ENCODE assay signal across 10 cellular contexts in the genomic region with DNA sequence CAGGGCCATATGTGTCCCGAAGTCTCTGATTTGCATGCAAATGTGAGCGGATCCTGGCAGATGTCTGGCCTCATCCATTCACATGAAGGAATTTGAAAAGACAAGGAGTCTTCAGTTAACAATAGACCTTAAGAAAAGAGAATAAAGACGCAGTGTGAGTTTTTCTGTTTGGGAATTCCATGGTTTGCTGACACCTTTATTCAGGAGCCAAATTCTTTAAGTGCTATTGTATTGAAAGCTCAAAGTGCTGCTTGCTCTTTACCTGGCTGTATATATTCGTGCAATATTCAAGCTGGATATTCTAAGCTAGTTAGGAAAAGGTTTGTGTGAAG. TPM values are rescaled to one million over a fixed set of nuclear protein-coding genes. Genes with fewer than 3 reads are reported as not detected.
DNase-seq lines count a peak whose midpoint lies in the region; ATAC-seq, FAIRE-seq and TF ChIP-seq lines count a peak whose summit lies in the region.
"Had no signal": no experiment of that assay in that cellular context is flagged by ENCODE, and none has a peak within 500 bp of the region (broad histone marks: within the 10 kb centered on the region; RNA-seq: fewer than 3 reads in every experiment).

No MANE protein-coding gene starts in this region.

- H3K4me1 Mint-ChIP-seq in natural killer cell (peaks cover 18 to 23% of the 10 kb centered on the region in 2 donors), type B pancreatic cell (ENCODE audit: unreplicated experiment) (peaks cover 33% of the 10 kb centered on the region)
- peaks cover 10 to 18% of the 10 kb centered on the region in 2 donors for H3K4me1 Mint-ChIP-seq in natural killer cell treated with Interleukin-12 subunit alpha and Interleukin-12 subunit beta and Interleukin-15 and Interleukin-18, amount 100 ng/mL, for 72 hours (ENCODE audit: low read depth in 2 of 2)
- H3K4me1 Mint-ChIP-seq in naive thymus-derived CD4-positive, alpha-beta T cell, result peaks cover 8 to 26% (median 15%) of the 10 kb centered on the region in 7 donors

- TF ChIP-seq CTCF in natural killer cell (IDR thresholded peaks at IDR 0.05) (no peak), H1 (IDR thresholded peaks at IDR 0.05; ENCODE audit: control extremely low read depth in 1 of 3, insufficient read depth in 1 of 3, low read depth in 1 of 3, low read length in 3 of 3) (no peak), type B pancreatic cell (conservative IDR thresholded peaks at IDR 0.05) (no peak)

- H2AK5ac ChIP-seq in H1 (ENCODE audit: low read depth, low read length), result no peak overlapping the region

- H3K4me3 ChIP-seq in H1 (ENCODE audit: extremely low read depth in 1 of 4, insufficient read depth in 2 of 4, low read depth in 3 of 4, low read length in 4 of 4) (peak overlapping the region; percentile 54 to 94 (median 87)), Karpas-422 (ENCODE audit: low read length) (no peak overlapping the region)
- no peak overlapping the region for H3K4me3 ChIP-seq in naive thymus-derived CD4-positive, alpha-beta T cell (ENCODE audit: low read length)

- no peak overlapping the region for H4K91ac ChIP-seq in H1 (replicated peaks; ENCODE audit: insufficient read length, low read length)

- CTCF ChIA-PET in H1 (lab: Charles Lee; ENCODE audit: partially characterized antibody), result interaction anchor here (0.9 to 2.8 kb wide), 4 partner anchors 60 to 408 kb away, joined by 3 to 11 read pairs (median 4); no protein-coding TSS in a partner anchor
- CTCF ChIA-PET in naive thymus-derived CD4-positive, alpha-beta T cell (lab: Charles Lee), result no interaction called here

- H3K23ac ChIP-seq in H1 (ENCODE audit: insufficient read length), result no peak overlapping the region

- TF ChIP-seq EP300 in H1 (IDR thresholded peaks at IDR 0.05; ENCODE audit: borderline replicate concordance in 1 of 2, low read depth in 2 of 2, low read length in 2 of 2), result peak in 1 of 2 experiments; percentile 63; a peak in 1 of 3 replicates

- H3K9ac ChIP-seq in H1 (replicated peaks in 1 of 4; ENCODE audit: extremely low read depth in 1 of 4, low read depth in 3 of 4, low read length in 3 of 4) (peak overlapping the region in 3 of 4 experiments; percentile 88 to 92 (median 89); a peak in 4 of 7 replicates), Karpas-422 (ENCODE audit: low read length) (no peak overlapping the region)

- H3K79me2 ChIP-seq in H1 (ENCODE audit: control insufficient read depth in 1 of 2, insufficient read depth in 2 of 2, low read length in 2 of 2), result peaks cover 31 to 68% of the 10 kb centered on the region in 2 experiments
- H3K79me2 ChIP-seq in Karpas-422 (ENCODE audit: low read length), result no peaks in the 10 kb centered on the region

- H2AFZ ChIP-seq in H1 (ENCODE audit: low read length) (no peak overlapping the region), Karpas-422 (ENCODE audit: low read length) (no peak overlapping the region)

- DNase-seq in natural killer cell (no peak), H1 (ENCODE audit: low read depth in 1 of 2, low spot score in 2 of 2) (peak in 1 of 2 experiments; percentile 71), type B pancreatic cell (ENCODE audit: extremely low spot score, unreplicated experiment) (no peak), Karpas-422 (no peak), NCI-H1930 (lab: John Stamatoyannopoulos, UW) (no peak), germinal center (ENCODE audit: low spot score) (no peak)
- no peak for DNase-seq in natural killer cell treated with Interleukin-12 subunit alpha and Interleukin-12 subunit beta and Interleukin-15 and Interleukin-18, amount 100 ng/mL, for 72 hours (ENCODE audit: low spot score)
- DNase-seq in naive thymus-derived CD4-positive, alpha-beta T cell, result no peak
- DNase-seq: left ventricle myocardium superior had no signal

- H3K4me2 ChIP-seq in H1 (ENCODE audit: insufficient read depth in 1 of 2, low read depth in 2 of 2, low read length in 2 of 2) (peak overlapping the region; percentile 81 to 98), Karpas-422 (ENCODE audit: low read depth, low read length, poor library complexity, severe bottlenecking) (no peak overlapping the region)

- no peak overlapping the region for H2BK12ac ChIP-seq in H1 (ENCODE audit: low read depth, low read length)

- H3K23me2 ChIP-seq in H1 (ENCODE audit: low read depth, low read length), result peaks cover 12% of the 10 kb centered on the region

- H3K4me1 ChIP-seq in H1 (replicated peaks in 1 of 4; ENCODE audit: control insufficient read depth in 3 of 4, insufficient read depth in 4 of 4, low read length in 3 of 4) (peaks cover 8 to 34% (median 20%) of the 10 kb centered on the region in 4 experiments; a peak in 6 of 7 replicates), Karpas-422 (ENCODE audit: low read length) (no peaks in the 10 kb centered on the region)
- no peaks in the 10 kb centered on the region for H3K4me1 ChIP-seq in naive thymus-derived CD4-positive, alpha-beta T cell (ENCODE audit: control insufficient read depth in 2 of 2, insufficient read depth in 2 of 2, low read length in 2 of 2)

- H3K27ac ChIP-seq in H1 (ENCODE audit: low read depth, low read length) (peak overlapping the region; percentile 93; the same call in 1 of the 2 replicates), Karpas-422 (ENCODE audit: low read length) (no peak overlapping the region)
- no peak overlapping the region for H3K27ac ChIP-seq in naive thymus-derived CD4-positive, alpha-beta T cell (ENCODE audit: low read depth, low read length)
- H3K27ac ChIP-seq: vagina had no signal

- H3K4ac ChIP-seq in H1 (replicated peaks; ENCODE audit: insufficient read length, low read depth, low read length), result no peak overlapping the region

- no peak overlapping the region for H3K14ac ChIP-seq in H1 (ENCODE audit: insufficient read length)

- H2BK120ac ChIP-seq in H1 (replicated peaks; ENCODE audit: low read depth, low read length), result no peak overlapping the region

- POLR2A ChIA-PET in H1 (lab: Charles Lee; ENCODE audit: partially characterized antibody), result interaction anchor here (0.7 to 9.8 kb wide), 27 partner anchors 9 to 601 kb away, joined by 3 to 115 read pairs (median 5); no protein-coding TSS in a partner anchor
- POLR2A ChIA-PET in naive thymus-derived CD4-positive, alpha-beta T cell (lab: Charles Lee), result no interaction called here

- H3K79me1 ChIP-seq in H1 (ENCODE audit: low read depth, low read length), result peaks cover 4% of the 10 kb centered on the region

- peaks cover 27 to 39% of the 10 kb centered on the region in 2 donors for H3K27me3 Mint-ChIP-seq in natural killer cell (ENCODE audit: low read depth in 2 of 2)
- H3K27me3 Mint-ChIP-seq in natural killer cell treated with Interleukin-12 subunit alpha and Interleukin-12 subunit beta and Interleukin-15 and Interleukin-18, amount 100 ng/mL, for 72 hours, result peaks cover 26 to 41% of the 10 kb centered on the region in 2 donors
- peaks cover 33 to 56% (median 54%) of the 10 kb centered on the region in 5 donors for H3K27me3 Mint-ChIP-seq in naive thymus-derived CD4-positive, alpha-beta T cell
- peaks cover 22% of the 10 kb centered on the region for H3K27me3 Mint-ChIP-seq in type B pancreatic cell

- no peaks in the 10 kb centered on the region for H3K9me2 ChIP-seq in Karpas-422 (replicated peaks; ENCODE audit: insufficient read depth, low read length)

- no peak overlapping the region for H2BK20ac ChIP-seq in H1 (ENCODE audit: low read length)

- no peak for ATAC-seq in natural killer cell
- ATAC-seq in natural killer cell treated with Interleukin-12 subunit alpha and Interleukin-12 subunit beta and Interleukin-15 and Interleukin-18, amount 100 ng/mL, for 72 hours, result no peak
- no peak for ATAC-seq in naive thymus-derived CD4-positive, alpha-beta T cell

- intact Hi-C loops in natural killer cell (cut with micrococcal nuclease), result no loop called here
- intact Hi-C loops in naive thymus-derived CD4-positive, alpha-beta T cell (cut with micrococcal nuclease), result no loop called here

- H3K4me3 Mint-ChIP-seq in natural killer cell (peak overlapping the region; percentile 66), type B pancreatic cell (peak overlapping the region; percentile 93)
- H3K4me3 Mint-ChIP-seq in natural killer cell treated with Interleukin-12 subunit alpha and Interleukin-12 subunit beta and Interleukin-15 and Interleukin-18, amount 100 ng/mL, for 72 hours, result no peak overlapping the region
- peak overlapping the region in 9 of 10 donors; percentile 45 to 91 (median 63) for H3K4me3 Mint-ChIP-seq in naive thymus-derived CD4-positive, alpha-beta T cell

- H3K27me3 ChIP-seq in H1 (replicated peaks in 1 of 4; ENCODE audit: control insufficient read depth in 3 of 4, extremely low read depth in 1 of 4, insufficient read depth in 3 of 4, low read length in 3 of 4) (peaks cover 0 to 7% (median 2%) of the 10 kb centered on the region in 4 experiments; a peak in 5 of 7 replicates), Karpas-422 (ENCODE audit: low read length) (no peaks in the 10 kb centered on the region)
- H3K27me3 ChIP-seq in naive thymus-derived CD4-positive, alpha-beta T cell (ENCODE audit: control insufficient read depth in 2 of 2, insufficient read depth in 2 of 2, low read length in 2 of 2), result no peaks in the 10 kb centered on the region
- H3K27me3 ChIP-seq: vagina had no signal

- H4K8ac ChIP-seq in H1 (ENCODE audit: extremely low read depth, insufficient read depth, low read length), result no peak overlapping the region

- H2BK5ac ChIP-seq in H1 (ENCODE audit: low read depth, low read length), result peak overlapping the region; percentile 95; the same call in 1 of the 2 replicates

- H3K9me3 ChIP-seq in H1 (ENCODE audit: insufficient read depth in 2 of 2, low read depth in 1 of 2, low read length in 1 of 2) (no peaks in the 10 kb centered on the region), Karpas-422 (ENCODE audit: low read length) (no peaks in the 10 kb centered on the region; the same call in 1 of the 2 replicates)
- H3K9me3 ChIP-seq in naive thymus-derived CD4-positive, alpha-beta T cell (ENCODE audit: control insufficient read depth in 2 of 3, low read length in 3 of 3), result no peaks in the 10 kb centered on the region
- H3K9me3 ChIP-seq: vagina had no signal

- H3K18ac ChIP-seq in H1 (ENCODE audit: extremely low read depth, low read length), result no peak overlapping the region; the same call in 1 of the 2 replicates

- H3K27ac Mint-ChIP-seq in natural killer cell, result no peak overlapping the region
- H3K27ac Mint-ChIP-seq in natural killer cell treated with Interleukin-12 subunit alpha and Interleukin-12 subunit beta and Interleukin-15 and Interleukin-18, amount 100 ng/mL, for 72 hours, result no peak overlapping the region
- H3K27ac Mint-ChIP-seq in naive thymus-derived CD4-positive, alpha-beta T cell, result no peak overlapping the region
- H3K27ac Mint-ChIP-seq in type B pancreatic cell, result peak overlapping the region; percentile 84

- H4K5ac ChIP-seq in H1 (ENCODE audit: insufficient read length, low read depth, low read length), result peak overlapping the region; percentile 61

- peak; percentile 60 to 77 for TF ChIP-seq POLR2A in H1 (IDR thresholded peaks at IDR 0.05; ENCODE audit: control extremely low read depth in 1 of 2, low read depth in 2 of 2, low read length in 2 of 2)

- H3K36me3 Mint-ChIP-seq in natural killer cell (no peaks in the 10 kb centered on the region), type B pancreatic cell (peaks cover 11% of the 10 kb centered on the region)
- H3K36me3 Mint-ChIP-seq in natural killer cell treated with Interleukin-12 subunit alpha and Interleukin-12 subunit beta and Interleukin-15 and Interleukin-18, amount 100 ng/mL, for 72 hours, result peaks cover 8% of the 10 kb centered on the region
- peaks cover 0 to 4% (median 0%) of the 10 kb centered on the region in 5 donors for H3K36me3 Mint-ChIP-seq in naive thymus-derived CD4-positive, alpha-beta T cell

- FAIRE-seq in H1 (lab: Jason Lieb, UNC), result peak; percentile 95

- no peak for TF ChIP-seq RAD21 in H1 (IDR thresholded peaks at IDR 0.05 in 1 of 2, conservative IDR thresholded peaks at IDR 0.05 in 1 of 2; ENCODE audit: low read depth in 2 of 2, low read length in 2 of 2)

- no peak overlapping the region for H3K56ac ChIP-seq in H1 (replicated peaks; ENCODE audit: insufficient read length, low read depth, low read length)

- H4K20me1 ChIP-seq in H1 (replicated peaks in 1 of 2; ENCODE audit: control insufficient read depth in 1 of 2, insufficient read depth in 2 of 2, low read length in 2 of 2) (peaks cover 13 to 20% of the 10 kb centered on the region in 2 experiments), Karpas-422 (ENCODE audit: insufficient read depth, low read depth, low read length) (no peaks in the 10 kb centered on the region)

- no peak overlapping the region for H2BK15ac ChIP-seq in H1 (ENCODE audit: low read length)

- H3K9me3 Mint-ChIP-seq in natural killer cell (no peaks in the 10 kb centered on the region), type B pancreatic cell (no peaks in the 10 kb centered on the region)
- no peaks in the 10 kb centered on the region for H3K9me3 Mint-ChIP-seq in natural killer cell treated with Interleukin-12 subunit alpha and Interleukin-12 subunit beta and Interleukin-15 and Interleukin-18, amount 100 ng/mL, for 72 hours
- H3K9me3 Mint-ChIP-seq in naive thymus-derived CD4-positive, alpha-beta T cell, result peaks cover 0 to 4% (median 0%) of the 10 kb centered on the region in 11 donors

- WGBS in H1 (ENCODE audit: extremely low coverage in 1 of 2, insufficient coverage in 1 of 2, insufficient read length in 1 of 2, insufficient replicate concordance in 2 of 2, low coverage in 1 of 2, low lambda C conversion rate in 2 of 2, missing lambda C conversion rate in 1 of 2), 2 experiments, result 1% methylated on average over 4 of the region's 4 CpGs; no CpG with 5 or more reads in 1 of the 2 experiments

- H3K36me3 ChIP-seq in H1 (ENCODE audit: control insufficient read depth in 2 of 4, insufficient read depth in 4 of 4, low read length in 3 of 4) (peaks cover 0 to 52% (median 6%) of the 10 kb centered on the region in 4 experiments; a peak in 5 of 8 replicates), Karpas-422 (ENCODE audit: insufficient read depth, low read length) (no peaks in the 10 kb centered on the region)
- no peaks in the 10 kb centered on the region for H3K36me3 ChIP-seq in naive thymus-derived CD4-positive, alpha-beta T cell (ENCODE audit: control insufficient read depth in 2 of 3, insufficient read depth in 3 of 3, low read length in 3 of 3)
- H3K36me3 ChIP-seq: vagina had no signal

RNA-seq across cellular contexts. Expression of gene LRRN1, which starts 2.2 kb away (rescaled TPM):
- 1 to 10 TPM in 1 of 3 donors, under 1 TPM in 2; 0.85 to 1.6 (median 0.99) TPM for total RNA-seq in natural killer cell
- under 1 TPM; 0.38 to 0.64 TPM for total RNA-seq in natural killer cell treated with Interleukin-12 subunit alpha and Interleukin-12 subunit beta and Interleukin-15 and Interleukin-18, amount 100 ng/mL, for 72 hours
- total RNA-seq in H1 (2021; fragmentation: NEBNext Ultra II Directional; extraction: Animal tissue kit (Norgen Biotek cat#: 25700)), result 199 TPM in 2 replicates
- polyA plus RNA-seq in H1 (2011; rRNA removed), result 128 and 159 TPM in 2 replicates
- polyA plus RNA-seq in H1 (2011; cell fraction: cytosol; rRNA removed), result 185 TPM
- 133 TPM for polyA plus RNA-seq in H1 (2011; cell fraction: nucleus; rRNA removed)
- 115 to 187 TPM (median 143 TPM) in 4 replicates for polyA plus RNA-seq in H1 (2012, experiment 1 of 2)
- polyA plus RNA-seq in H1 (2012, experiment 2 of 2), result 35.0 TPM
- polyA plus RNA-seq in H1 (2013, experiment 1 of 2), result 274 TPM
- polyA plus RNA-seq in H1 (2013, experiment 2 of 2), result 261 TPM
- polyA minus RNA-seq in H1 (2011; rRNA and poly(A)+ RNA removed), result 218 and 267 TPM in 2 replicates
- polyA minus RNA-seq in H1 (2011; cell fraction: cytosol; rRNA and poly(A)+ RNA removed), result 129 TPM
- polyA minus RNA-seq in H1 (2011; cell fraction: nucleus; rRNA and poly(A)+ RNA removed), result 394 TPM
- total RNA-seq in naive thymus-derived CD4-positive, alpha-beta T cell, result 1 to 10 TPM in 3 of 5 experiments, under 1 TPM in 1, not detected in 1; 0.12 to 2.5 (median 1.8) TPM
- 1 to 10 TPM in 1 of 2 donors, under 1 TPM in 1; 0.41 to 1.2 TPM for polyA plus RNA-seq in naive thymus-derived CD4-positive, alpha-beta T cell
- total RNA-seq in type B pancreatic cell (ENCODE audit: low replicate concordance), result 30.7 and 85.2 TPM in 2 replicates
- not detected in 2 replicates for total RNA-seq in Karpas-422 (2014; rRNA removed; shearing (Covaris generic); ENCODE audit: low replicate concordance)

Comparison
In these comparisons a context has a peak if more than half of its experiments do, and no peak if none do; other contexts are left out.
1. H3K4me3 ChIP-seq: peak in H1 (4 of 4); none in naive thymus-derived CD4-positive, alpha-beta T cell (single experiment) and Karpas-422 (single experiment).